In the genomic region with DNA sequence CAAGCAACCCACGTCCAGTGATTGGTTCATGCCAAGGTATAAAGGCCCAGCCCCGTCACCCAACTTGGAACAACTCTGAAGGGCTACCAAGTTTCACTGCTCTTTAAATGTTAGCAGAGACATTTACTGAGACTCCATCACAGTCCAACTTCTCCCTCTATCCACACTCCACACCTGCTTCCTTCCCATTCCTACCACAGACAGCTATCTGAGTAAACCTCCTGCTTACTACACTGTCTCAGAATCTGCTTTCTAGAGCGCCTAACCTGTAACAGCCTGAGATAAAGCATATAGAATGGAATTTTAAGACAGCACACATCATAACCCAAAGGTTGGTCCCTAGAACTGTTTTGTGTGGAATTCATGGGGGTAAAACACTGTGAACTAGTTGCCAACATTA, we compare ENCODE assay signal across 17 cellular contexts.
"Had no signal": no experiment of that assay in that cellular context is flagged by ENCODE, and none has a peak within 500 bp of the region (broad histone marks: within the 10 kb centered on the region; RNA-seq: fewer than 3 reads in every experiment).

No MANE protein-coding gene starts in this region.

- H3K27ac ChIP-seq: ovary had no signal

- FAIRE-seq: endothelial cell of umbilical vein had no signal

- H3K9me3 ChIP-seq: mucosa of descending colon, ovary, transverse colon had no signal

- H3K36me3 ChIP-seq: ovary, transverse colon had no signal

- H3K4me3 ChIP-seq: mucosa of descending colon, ovary, transverse colon had no signal

- H3K27me3 ChIP-seq: ovary, transverse colon had no signal

- DNase-seq: activated CD4-positive, CD25-positive, alpha-beta regulatory T cell treated with anti-CD3 and anti-CD28 coated beads, Interleukin-2, amount 50 U/mL, for 72 hours; activated CD8-positive, alpha-beta memory T cell treated with anti-CD3 and anti-CD28 coated beads for 24 hours; activated CD8-positive, alpha-beta memory T cell treated with anti-CD3 and anti-CD28 coated beads, Interleukin-2, amount 50 U/mL, for 48 hours; activated effector memory CD4-positive, alpha-beta T cell treated with Interleukin-2 at 50 U/mL for 16 hours; activated naive CD4-positive, alpha-beta T cell treated with anti-CD3 and anti-CD28 coated beads, Interleukin-2, amount 10 ng/mL, durations not matched to agents 7 days and 5 days; activated T-cell treated with anti-CD3 and anti-CD28 coated beads, Interleukin-2, amount 50 U/mL, for 48 hours; dermis blood vessel endothelial cell; effector memory CD4-positive, alpha-beta T cell; glutamatergic neuron; left ventricle myocardium superior; mucosa of descending colon; natural killer cell; ovary; stimulated activated naive CD4-positive, alpha-beta T cell treated with Interleukin-2 at 50 U/mL for 16 hours; transverse colon had no signal

- ATAC-seq: left ventricle myocardium superior, natural killer cell, sciatic nerve had no signal
